9 cellular contexts compared by ENCODE assay signal in genomic region chr19:38670921-38671398, GRCh38. TPM values are rescaled to one million over a fixed set of nuclear protein-coding genes. Genes with fewer than 3 reads are reported as not detected.
DNase-seq lines count a peak whose midpoint lies in the region; ATAC-seq and TF ChIP-seq lines count a peak whose summit lies in the region.
"Had no signal": no experiment of that assay in that cellular context is flagged by ENCODE, and none has a peak within 500 bp of the region (broad histone marks: within the 10 kb centered on the region; RNA-seq: fewer than 3 reads in every experiment).

No MANE protein-coding gene starts in this region.

- no peaks in the 10 kb centered on the region for H3K9me3 Mint-ChIP-seq in chondrocyte (ENCODE audit: low read depth)
- no peaks in the 10 kb centered on the region for H3K9me3 Mint-ChIP-seq in CD4-positive, alpha-beta T cell
- H3K9me3 Mint-ChIP-seq: stimulated activated naive CD8-positive, alpha-beta T cell treated with anti-CD3 and anti-CD28 coated beads, Interleukin-15, Interleukin-2, amounts not matched to agents 100 ng/mL and 50 ng/mL, for 24 hours had no signal

- H2AFZ ChIP-seq in mesenchymal stem cell (ENCODE audit: low read depth, low read length): no peak overlapping the region

- peaks cover 3% of the 10 kb centered on the region for H3K36me3 Mint-ChIP-seq in chondrocyte (ENCODE audit: low read depth)
- H3K36me3 Mint-ChIP-seq in CD4-positive, alpha-beta T cell (ENCODE audit: low read depth): no peaks in the 10 kb centered on the region

- intact Hi-C loops in tibial artery (cut with DNase I; ENCODE audit: low total_unique reads): no loop called here
- intact Hi-C loops in CD4-positive, alpha-beta T cell (cut with DNase I, micrococcal nuclease): no loop called here

- no peak for ATAC-seq in HG02642 (IDR thresholded peaks at IDR 0.05; ENCODE audit: poor library complexity, unreplicated experiment)
- ATAC-seq in CD4-positive, alpha-beta T cell (ENCODE audit: poor library complexity): no peak
- ATAC-seq: GM12878 had no signal

- no peak overlapping the region for H2AK5ac ChIP-seq in mesenchymal stem cell (ENCODE audit: low read length, severe bottlenecking)

- H3K4me2 ChIP-seq in mesenchymal stem cell (ENCODE audit: low read length, poor library complexity, severe bottlenecking): no peak overlapping the region

- no peak overlapping the region for H2BK5ac ChIP-seq in mesenchymal stem cell (ENCODE audit: low read depth, low read length, poor library complexity, severe bottlenecking)

- no peak overlapping the region for H2BK12ac ChIP-seq in mesenchymal stem cell (ENCODE audit: low read length in 2 of 2)

- no peak overlapping the region for H4K91ac ChIP-seq in mesenchymal stem cell (ENCODE audit: low read length)

- H2BK15ac ChIP-seq in mesenchymal stem cell (ENCODE audit: low read depth, poor library complexity, severe bottlenecking): no peak overlapping the region

- no peaks in the 10 kb centered on the region for H3K27me3 Mint-ChIP-seq in chondrocyte (ENCODE audit: low read depth)
- no peaks in the 10 kb centered on the region for H3K27me3 Mint-ChIP-seq in CD4-positive, alpha-beta T cell
- H3K27me3 Mint-ChIP-seq: stimulated activated naive CD8-positive, alpha-beta T cell treated with anti-CD3 and anti-CD28 coated beads, Interleukin-15, Interleukin-2, amounts not matched to agents 100 ng/mL and 50 ng/mL, for 24 hours had no signal

- H3K79me1 ChIP-seq in mesenchymal stem cell (replicated peaks; ENCODE audit: low read length, poor library complexity, severe bottlenecking): no peaks in the 10 kb centered on the region

- H3K23ac ChIP-seq in mesenchymal stem cell (ENCODE audit: low read length in 2 of 2): no peak overlapping the region

- H3K36me3 ChIP-seq in mesenchymal stem cell (ENCODE audit: control insufficient read depth in 1 of 2, insufficient read depth in 2 of 2, low read depth in 1 of 2, low read length in 2 of 2) (peaks cover 0 to 21% of the 10 kb centered on the region in 2 experiments), tibial artery (no peaks in the 10 kb centered on the region)

- no CpG with 5 or more reads among the region's 3 CpGs for WGBS in mesenchymal stem cell

- no peak overlapping the region for H2BK120ac ChIP-seq in mesenchymal stem cell (ENCODE audit: low read depth, low read length)

- H3K27me3 ChIP-seq in mesenchymal stem cell (ENCODE audit: control insufficient read depth in 1 of 2, insufficient read depth in 1 of 2, low read length in 2 of 2) (no peaks in the 10 kb centered on the region), tibial artery (no peaks in the 10 kb centered on the region)
- H3K27me3 ChIP-seq in CD4-positive, alpha-beta T cell (ENCODE audit: control insufficient read depth, insufficient read depth, low read length): no peaks in the 10 kb centered on the region

- H3K9me3 ChIP-seq in mesenchymal stem cell (ENCODE audit: control insufficient read depth, low read length) (no peaks in the 10 kb centered on the region), tibial artery (no peaks in the 10 kb centered on the region)
- no peaks in the 10 kb centered on the region for H3K9me3 ChIP-seq in CD4-positive, alpha-beta T cell (ENCODE audit: control insufficient read depth, low read length)

- H3K27ac ChIP-seq in mesenchymal stem cell (ENCODE audit: low read length, poor library complexity, severe bottlenecking) (peak overlapping the region; percentile 48), tibial artery (peak overlapping the region; percentile 94 to 97)
- no peak overlapping the region for H3K27ac ChIP-seq in CD4-positive, alpha-beta T cell (ENCODE audit: low read depth, low read length)

- no peak for TF ChIP-seq CTCF in chondrocyte (IDR thresholded peaks at IDR 0.05)
- no peak for TF ChIP-seq CTCF in tibial artery (IDR thresholded peaks at IDR 0.05)
- TF ChIP-seq CTCF in CD4-positive, alpha-beta T cell (IDR thresholded peaks at IDR 0.05): no peak

- H3K4me1 Mint-ChIP-seq in chondrocyte (ENCODE audit: low read depth): peaks cover 86% of the 10 kb centered on the region
- peaks cover 74% of the 10 kb centered on the region for H3K4me1 Mint-ChIP-seq in CD4-positive, alpha-beta T cell (ENCODE audit: low read depth)

- CTCF ChIA-PET in CD4-positive, alpha-beta T cell (lab: Charles Lee): interaction anchor here (2.0 kb wide), 1 partner anchor 34 kb away, joined by 9 read pairs; no protein-coding TSS in a partner anchor

- H3K27ac Mint-ChIP-seq in chondrocyte (ENCODE audit: unreplicated experiment): peak overlapping the region; percentile 83
- no peak overlapping the region for H3K27ac Mint-ChIP-seq in CD4-positive, alpha-beta T cell
- H3K27ac Mint-ChIP-seq: stimulated activated naive CD8-positive, alpha-beta T cell treated with anti-CD3 and anti-CD28 coated beads, Interleukin-15, Interleukin-2, amounts not matched to agents 100 ng/mL and 50 ng/mL, for 24 hours had no signal

- no peak overlapping the region for H3K18ac ChIP-seq in mesenchymal stem cell (ENCODE audit: low read depth in 1 of 2, low read length in 2 of 2)

- no peak overlapping the region for H3K4me3 ChIP-seq in mesenchymal stem cell (ENCODE audit: insufficient read depth in 1 of 2, low read depth in 1 of 2, low read length in 2 of 2)
- H3K4me3 ChIP-seq in tibial artery: no peak overlapping the region
- H3K4me3 ChIP-seq: GM12878 had no signal

- no peak overlapping the region for H4K8ac ChIP-seq in mesenchymal stem cell (ENCODE audit: low read length)

- POLR2A ChIA-PET in CD4-positive, alpha-beta T cell (lab: Charles Lee): interaction anchor here (0.6 kb wide), 1 partner anchor 17 kb away, joined by 3 read pairs; no protein-coding TSS in a partner anchor

- DNase-seq in LoVo (ENCODE audit: low spot score) (peak; percentile 57), chondrocyte (ENCODE audit: low spot score) (no peak), mesenchymal stem cell (peak; percentile 58), tibial artery (no peak), pons (ENCODE audit: low spot score) (no peak)
- no peak for DNase-seq in CD4-positive, alpha-beta T cell

- H3K4me1 ChIP-seq in mesenchymal stem cell (ENCODE audit: control insufficient read depth, insufficient read depth, low read depth, low read length): peaks cover 50% of the 10 kb centered on the region
- peaks cover 7 to 96% (median 86%) of the 10 kb centered on the region in 4 donors for H3K4me1 ChIP-seq in tibial artery

- H3K9ac ChIP-seq in mesenchymal stem cell (ENCODE audit: low read length): no peak overlapping the region

- no peak overlapping the region for H3K14ac ChIP-seq in mesenchymal stem cell (ENCODE audit: low read length in 2 of 2)

- no peak overlapping the region for H3K4me3 Mint-ChIP-seq in chondrocyte (ENCODE audit: unreplicated experiment)
- H3K4me3 Mint-ChIP-seq in CD4-positive, alpha-beta T cell: no peak overlapping the region
- H3K4me3 Mint-ChIP-seq: stimulated activated naive CD8-positive, alpha-beta T cell treated with anti-CD3 and anti-CD28 coated beads, Interleukin-15, Interleukin-2, amounts not matched to agents 100 ng/mL and 50 ng/mL, for 24 hours had no signal

- no peak overlapping the region for H3K4ac ChIP-seq in mesenchymal stem cell (ENCODE audit: low read depth in 1 of 2, low read length in 2 of 2)

RNA-seq across cellular contexts. Expression of gene ACTN4, which starts 23.5 kb away (rescaled TPM):
- total RNA-seq in chondrocyte: 641 to 921 TPM (median 917 TPM) in 3 replicates
- 259 TPM for polyA plus RNA-seq in mesenchymal stem cell (2013, experiment 1 of 2)
- 250 TPM for polyA plus RNA-seq in mesenchymal stem cell (2013, experiment 2 of 2)
- total RNA-seq in CD4-positive, alpha-beta T cell: 10 to 100 TPM; 70.3 to 84.0 TPM

RNA-seq across cellular contexts. Expression of gene EIF3K, which starts 52.0 kb away (rescaled TPM):
- 177 to 208 TPM (median 185 TPM) in 3 replicates for total RNA-seq in chondrocyte
- polyA plus RNA-seq in mesenchymal stem cell (2013, experiment 1 of 2): 221 TPM
- polyA plus RNA-seq in mesenchymal stem cell (2013, experiment 2 of 2): 218 TPM
- 100 to 1,000 TPM; 309 to 322 TPM for total RNA-seq in CD4-positive, alpha-beta T cell

RNA-seq across cellular contexts. Expression of gene MAP4K1, which starts 53.2 kb away (rescaled TPM):
- total RNA-seq in chondrocyte: 0.23 to 1.4 TPM (median 1.4 TPM) in 3 replicates
- 0.14 TPM for polyA plus RNA-seq in mesenchymal stem cell (2013, experiment 1 of 2)
- 0.08 TPM for polyA plus RNA-seq in mesenchymal stem cell (2013, experiment 2 of 2)
- total RNA-seq in CD4-positive, alpha-beta T cell: 100 to 1,000 TPM; 173 to 185 TPM

Comparison
In these comparisons a context has a peak if more than half of its experiments do, and no peak if none do; other contexts are left out.
1. DNase-seq: peak in LoVo (single experiment) and mesenchymal stem cell (single experiment); none in chondrocyte (single experiment), tibial artery (0 of 2), pons (single experiment) and CD4-positive, alpha-beta T cell (0 of 10).
2. RNA of gene MAP4K1, which starts 53.2 kb away (total RNA-seq): 173 to 185 TPM in CD4-positive, alpha-beta T cell; 0.23 to 1.4 TPM in chondrocyte; every median in the first group is over 10 times any median in the second.